11 cellular contexts compared by ENCODE assay signal in the genomic region with DNA sequence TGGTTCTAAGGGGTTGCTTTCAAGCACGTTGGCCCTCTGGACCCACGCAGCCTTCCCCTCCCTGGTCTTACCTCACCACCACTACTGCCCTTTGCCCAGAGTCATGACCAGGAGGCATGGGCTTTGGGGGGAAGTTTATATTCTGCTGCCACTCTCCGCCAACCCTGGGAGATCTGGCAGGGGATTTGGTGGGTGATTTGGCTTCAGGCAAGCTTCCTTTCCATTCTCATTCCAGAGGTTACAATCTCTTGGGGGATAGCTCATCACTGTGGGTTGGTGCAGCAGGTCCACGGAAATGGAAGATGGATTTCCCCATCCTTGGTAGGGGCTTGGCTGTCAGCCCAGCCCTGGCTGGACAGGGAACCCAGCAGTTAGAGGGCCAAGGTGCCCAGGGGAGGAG. TPM values are rescaled to one million over a fixed set of nuclear protein-coding genes. Genes with fewer than 3 reads are reported as not detected.
"Had no signal": no experiment of that assay in that cellular context is flagged by ENCODE, and none has a peak within 500 bp of the region (broad histone marks: within the 10 kb centered on the region; RNA-seq: fewer than 3 reads in every experiment).

No MANE protein-coding gene starts in this region.

- H2AFZ ChIP-seq: GM23248 had no signal

- H3K9ac ChIP-seq: GM23248 had no signal

- H3K27ac ChIP-seq: GM23248, HL-60 had no signal

- ATAC-seq: HCT116, K562 had no signal

- H3K4me3 ChIP-seq: GM23248, HAP-1, K562 had no signal

- H3K9me3 ChIP-seq: HAP-1 had no signal

- H3K36me3 ChIP-seq: HAP-1 had no signal

- H3K4me1 ChIP-seq: HAP-1 had no signal

- DNase-seq: GM23248, GOT3, H7, HFFc6, IMR-90 had no signal

RNA-seq across cellular contexts. Expression of a gene that starts 6.3 kb away (rescaled TPM):
- total RNA-seq: GM23248, HFFc6, HT1080, IMR-90 had no signal
- polyA plus RNA-seq: GM23248, IMR-90 had no signal

RNA-seq across cellular contexts. Expression of a gene that starts 46.7 kb away (rescaled TPM):
- total RNA-seq: GM23248, H4, HFFc6, HT1080, IMR-90 had no signal
- polyA plus RNA-seq: GM23248, IMR-90 had no signal
